ENCODE assay signal across 21 cellular contexts in the genomic region with DNA sequence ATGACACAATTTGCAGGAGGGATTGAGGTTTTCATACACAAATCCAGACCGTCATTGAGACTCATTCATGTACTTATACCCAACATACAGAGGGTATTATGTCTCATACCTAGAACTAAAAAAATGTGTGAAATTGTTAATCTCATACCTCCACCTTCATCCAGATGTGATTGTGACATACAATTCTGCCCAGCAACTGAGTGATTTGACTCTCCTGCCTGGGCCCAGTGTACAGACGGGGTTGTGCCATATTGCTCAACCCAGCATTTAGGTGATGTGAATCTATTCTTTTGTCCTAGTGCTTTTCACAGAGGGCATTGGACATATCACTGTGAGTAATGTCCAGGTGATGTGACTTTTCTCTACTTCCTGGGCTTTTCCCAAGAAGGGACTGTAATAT. TPM values are rescaled to one million over a fixed set of nuclear protein-coding genes. Genes with fewer than 3 reads are reported as not detected.
DNase-seq lines count a peak whose midpoint lies in the region; ATAC-seq and TF ChIP-seq lines count a peak whose summit lies in the region.
"Had no signal": no experiment of that assay in that cellular context is flagged by ENCODE, and none has a peak within 500 bp of the region (broad histone marks: within the 10 kb centered on the region; RNA-seq: fewer than 3 reads in every experiment).

No MANE protein-coding gene starts in this region.

- H3K4me1 ChIP-seq in RWPE2 (ENCODE audit: insufficient read depth, poor library complexity, severe bottlenecking) = peaks cover 6% of the 10 kb centered on the region
- H3K4me1 ChIP-seq: A549 had no signal

- H3K27me3 Mint-ChIP-seq in activated CD8-positive, alpha-beta T cell treated with anti-CD3 and anti-CD28 coated beads for 36 hours = no peaks in the 10 kb centered on the region
- H3K27me3 Mint-ChIP-seq in activated CD8-positive, alpha-beta T cell treated with anti-CD3 and anti-CD28 coated beads, Interleukin-2, amount 10 ng/mL, durations not matched to agents 7 days and 5 days (ENCODE audit: low read depth) = no peaks in the 10 kb centered on the region
- H3K27me3 Mint-ChIP-seq in activated naive CD8-positive, alpha-beta T cell treated with anti-CD3 and anti-CD28 coated beads for 36 hours = no peaks in the 10 kb centered on the region
- no peaks in the 10 kb centered on the region for H3K27me3 Mint-ChIP-seq in activated naive CD8-positive, alpha-beta T cell treated with anti-CD3 and anti-CD28 coated beads, Interleukin-2, amount 50 U/mL, for 24 hours
- H3K27me3 Mint-ChIP-seq: CD4-positive, alpha-beta T cell had no signal

- CTCF ChIA-PET in activated CD8-positive, alpha-beta T cell treated with anti-CD3 and anti-CD28 coated beads for 36 hours (lab: Charles Lee) = no interaction called here
- CTCF ChIA-PET in activated CD8-positive, alpha-beta T cell treated with anti-CD3 and anti-CD28 coated beads, Interleukin-2, amount 10 ng/mL, durations not matched to agents 7 days and 5 days (lab: Charles Lee) = no interaction called here

- H3K27ac Mint-ChIP-seq in activated CD8-positive, alpha-beta T cell treated with anti-CD3 and anti-CD28 coated beads for 36 hours = peak overlapping the region; percentile 35
- no peak overlapping the region for H3K27ac Mint-ChIP-seq in activated CD8-positive, alpha-beta T cell treated with anti-CD3 and anti-CD28 coated beads, Interleukin-2, amount 10 ng/mL, durations not matched to agents 7 days and 5 days
- peak overlapping the region; percentile 31 for H3K27ac Mint-ChIP-seq in activated naive CD8-positive, alpha-beta T cell treated with anti-CD3 and anti-CD28 coated beads for 36 hours
- no peak overlapping the region for H3K27ac Mint-ChIP-seq in activated naive CD8-positive, alpha-beta T cell treated with anti-CD3 and anti-CD28 coated beads, Interleukin-2, amount 50 U/mL, for 24 hours
- peak overlapping the region; percentile 71 for H3K27ac Mint-ChIP-seq in stimulated activated effector memory CD8-positive, alpha-beta T cell treated with anti-CD3 and anti-CD28 coated beads, Interleukin-12 subunit alpha, Interleukin-12 subunit beta, amount 100 ng/mL, for 72 hours
- H3K27ac Mint-ChIP-seq: CD4-positive, alpha-beta T cell; HFFc6 had no signal

- H3K4me1 Mint-ChIP-seq in activated CD8-positive, alpha-beta T cell treated with anti-CD3 and anti-CD28 coated beads for 36 hours (ENCODE audit: low read depth) = peaks cover 35% of the 10 kb centered on the region
- peaks cover 4% of the 10 kb centered on the region for H3K4me1 Mint-ChIP-seq in activated CD8-positive, alpha-beta T cell treated with anti-CD3 and anti-CD28 coated beads, Interleukin-2, amount 10 ng/mL, durations not matched to agents 7 days and 5 days (ENCODE audit: low read depth)
- peaks cover 29% of the 10 kb centered on the region for H3K4me1 Mint-ChIP-seq in activated naive CD8-positive, alpha-beta T cell treated with anti-CD3 and anti-CD28 coated beads for 36 hours
- peaks cover 27% of the 10 kb centered on the region for H3K4me1 Mint-ChIP-seq in activated naive CD8-positive, alpha-beta T cell treated with anti-CD3 and anti-CD28 coated beads, Interleukin-2, amount 50 U/mL, for 24 hours
- peaks cover 25% of the 10 kb centered on the region for H3K4me1 Mint-ChIP-seq in stimulated activated effector memory CD8-positive, alpha-beta T cell treated with anti-CD3 and anti-CD28 coated beads, Interleukin-12 subunit alpha, Interleukin-12 subunit beta, amount 100 ng/mL, for 72 hours

- H3K4me3 Mint-ChIP-seq in activated CD8-positive, alpha-beta T cell treated with anti-CD3 and anti-CD28 coated beads for 36 hours = no peak overlapping the region
- H3K4me3 Mint-ChIP-seq in activated CD8-positive, alpha-beta T cell treated with anti-CD3 and anti-CD28 coated beads, Interleukin-2, amount 10 ng/mL, durations not matched to agents 7 days and 5 days = no peak overlapping the region
- no peak overlapping the region for H3K4me3 Mint-ChIP-seq in activated naive CD8-positive, alpha-beta T cell treated with anti-CD3 and anti-CD28 coated beads for 36 hours
- H3K4me3 Mint-ChIP-seq in activated naive CD8-positive, alpha-beta T cell treated with anti-CD3 and anti-CD28 coated beads, Interleukin-2, amount 50 U/mL, for 24 hours = no peak overlapping the region
- H3K4me3 Mint-ChIP-seq in stimulated activated effector memory CD8-positive, alpha-beta T cell treated with anti-CD3 and anti-CD28 coated beads, Interleukin-12 subunit alpha, Interleukin-12 subunit beta, amount 100 ng/mL, for 72 hours = no peak overlapping the region
- H3K4me3 Mint-ChIP-seq: CD4-positive, alpha-beta T cell; HFFc6 had no signal

- H3K9me3 Mint-ChIP-seq in activated CD8-positive, alpha-beta T cell treated with anti-CD3 and anti-CD28 coated beads for 36 hours = no peaks in the 10 kb centered on the region
- H3K9me3 Mint-ChIP-seq in activated CD8-positive, alpha-beta T cell treated with anti-CD3 and anti-CD28 coated beads, Interleukin-2, amount 10 ng/mL, durations not matched to agents 7 days and 5 days (ENCODE audit: insufficient read depth) = no peaks in the 10 kb centered on the region
- H3K9me3 Mint-ChIP-seq in activated naive CD8-positive, alpha-beta T cell treated with anti-CD3 and anti-CD28 coated beads for 36 hours = peaks cover 3% of the 10 kb centered on the region
- no peaks in the 10 kb centered on the region for H3K9me3 Mint-ChIP-seq in activated naive CD8-positive, alpha-beta T cell treated with anti-CD3 and anti-CD28 coated beads, Interleukin-2, amount 50 U/mL, for 24 hours
- H3K9me3 Mint-ChIP-seq in stimulated activated effector memory CD8-positive, alpha-beta T cell treated with anti-CD3 and anti-CD28 coated beads, Interleukin-12 subunit alpha, Interleukin-12 subunit beta, amount 100 ng/mL, for 72 hours = no peaks in the 10 kb centered on the region
- H3K9me3 Mint-ChIP-seq: CD4-positive, alpha-beta T cell had no signal

- no peaks in the 10 kb centered on the region for H3K9me3 ChIP-seq in RWPE2 (ENCODE audit: severe bottlenecking)

- H3K4me3 ChIP-seq in RWPE2 (ENCODE audit: severe bottlenecking) = no peak overlapping the region
- H3K4me3 ChIP-seq: A549 had no signal

- H3K36me3 ChIP-seq in RWPE2 (ENCODE audit: low read depth) = peaks cover 13% of the 10 kb centered on the region; the same call in 1 of the 2 replicates

- peaks cover 33% of the 10 kb centered on the region for H3K36me3 Mint-ChIP-seq in activated CD8-positive, alpha-beta T cell treated with anti-CD3 and anti-CD28 coated beads for 36 hours (ENCODE audit: low read depth)
- peaks cover 44% of the 10 kb centered on the region for H3K36me3 Mint-ChIP-seq in activated CD8-positive, alpha-beta T cell treated with anti-CD3 and anti-CD28 coated beads, Interleukin-2, amount 10 ng/mL, durations not matched to agents 7 days and 5 days (ENCODE audit: low read depth)
- H3K36me3 Mint-ChIP-seq in activated naive CD8-positive, alpha-beta T cell treated with anti-CD3 and anti-CD28 coated beads for 36 hours = peaks cover 57% of the 10 kb centered on the region
- peaks cover 16% of the 10 kb centered on the region for H3K36me3 Mint-ChIP-seq in activated naive CD8-positive, alpha-beta T cell treated with anti-CD3 and anti-CD28 coated beads, Interleukin-2, amount 50 U/mL, for 24 hours (ENCODE audit: low read depth)
- H3K36me3 Mint-ChIP-seq in stimulated activated effector memory CD8-positive, alpha-beta T cell treated with anti-CD3 and anti-CD28 coated beads, Interleukin-12 subunit alpha, Interleukin-12 subunit beta, amount 100 ng/mL, for 72 hours = no peaks in the 10 kb centered on the region

- DNase-seq in activated CD8-positive, alpha-beta T cell treated with anti-CD3 and anti-CD28 coated beads for 36 hours = no peak
- DNase-seq in activated CD8-positive, alpha-beta T cell treated with anti-CD3 and anti-CD28 coated beads, Interleukin-2, amount 10 ng/mL, durations not matched to agents 7 days and 5 days = no peak
- DNase-seq in activated naive CD8-positive, alpha-beta T cell treated with anti-CD3 and anti-CD28 coated beads for 36 hours = no peak
- no peak for DNase-seq in activated naive CD8-positive, alpha-beta T cell treated with anti-CD3 and anti-CD28 coated beads, Interleukin-2, amount 50 U/mL, for 24 hours
- no peak for DNase-seq in RWPE2 (ENCODE audit: low spot score)
- no peak for DNase-seq in stimulated activated effector memory CD8-positive, alpha-beta T cell treated with anti-CD3 and anti-CD28 coated beads, Interleukin-12 subunit alpha, Interleukin-12 subunit beta, amount 100 ng/mL, for 72 hours (ENCODE audit: low spot score in 2 of 2)
- no peak for DNase-seq in NCI-H82 (lab: John Stamatoyannopoulos, UW)
- DNase-seq: Calu3; CD4-positive, alpha-beta T cell; GF-D8; HFFc6; KG1; MV-4-11; NCI-H187; NCI-H2107; NCI-H510A; NCI-H748 treated with DMSO at 0.1 percent for 48 hours; OCI-M1; RPMI8226 had no signal

- no peaks in the 10 kb centered on the region for H3K27me3 ChIP-seq in RWPE2 (ENCODE audit: insufficient read depth, poor library complexity, severe bottlenecking)

- H3K27ac ChIP-seq in RWPE2 (ENCODE audit: poor library complexity, severe bottlenecking) = peak overlapping the region; percentile 35
- H3K27ac ChIP-seq: A549 had no signal

- peak; percentile 42 for ATAC-seq in activated CD8-positive, alpha-beta T cell treated with anti-CD3 and anti-CD28 coated beads for 36 hours
- ATAC-seq in activated CD8-positive, alpha-beta T cell treated with anti-CD3 and anti-CD28 coated beads, Interleukin-2, amount 10 ng/mL, durations not matched to agents 7 days and 5 days = no peak
- no peak for ATAC-seq in activated naive CD8-positive, alpha-beta T cell treated with anti-CD3 and anti-CD28 coated beads, Interleukin-2, amount 50 U/mL, for 24 hours
- ATAC-seq in RWPE2 (ENCODE audit: low read depth) (no peak), HG03039 (IDR thresholded peaks at IDR 0.05; ENCODE audit: unreplicated experiment) (no peak)
- ATAC-seq in stimulated activated effector memory CD8-positive, alpha-beta T cell treated with anti-CD3 and anti-CD28 coated beads, Interleukin-12 subunit alpha, Interleukin-12 subunit beta, amount 100 ng/mL, for 72 hours = peak; percentile 84
- ATAC-seq: A549 had no signal

- POLR2A ChIA-PET in activated CD8-positive, alpha-beta T cell treated with anti-CD3 and anti-CD28 coated beads for 36 hours (lab: Charles Lee) = no interaction called here
- POLR2A ChIA-PET in activated CD8-positive, alpha-beta T cell treated with anti-CD3 and anti-CD28 coated beads, Interleukin-2, amount 10 ng/mL, durations not matched to agents 7 days and 5 days (lab: Charles Lee) = no interaction called here

- TF ChIP-seq CTCF in activated CD8-positive, alpha-beta T cell treated with anti-CD3 and anti-CD28 coated beads for 36 hours (IDR thresholded peaks at IDR 0.05) = no peak
- no peak for TF ChIP-seq CTCF in RWPE2 (IDR thresholded peaks at IDR 0.05; ENCODE audit: poor library complexity, severe bottlenecking)

- intact Hi-C loops in activated CD8-positive, alpha-beta T cell treated with anti-CD3 and anti-CD28 coated beads for 36 hours (cut with micrococcal nuclease) = no loop called here

RNA-seq across cellular contexts. Expression of gene ZNF681, which starts 12.7 kb away (rescaled TPM):
- 1 to 10 TPM; 5.0 to 6.4 TPM for total RNA-seq in activated CD8-positive, alpha-beta T cell treated with anti-CD3 and anti-CD28 coated beads for 36 hours
- 1 to 10 TPM; 5.5 to 7.5 TPM for total RNA-seq in activated CD8-positive, alpha-beta T cell treated with anti-CD3 and anti-CD28 coated beads, Interleukin-2, amount 10 ng/mL, durations not matched to agents 7 days and 5 days
- 1 to 10 TPM; 5.0 to 5.8 TPM for total RNA-seq in activated naive CD8-positive, alpha-beta T cell treated with anti-CD3 and anti-CD28 coated beads for 36 hours

Comparison
In these comparisons a context has a peak if more than half of its experiments do, and no peak if none do; other contexts are left out.
1. ATAC-seq: peak in activated CD8-positive, alpha-beta T cell treated with anti-CD3 and anti-CD28 coated beads for 36 hours (single experiment) and stimulated activated effector memory CD8-positive, alpha-beta T cell treated with anti-CD3 and anti-CD28 coated beads, Interleukin-12 subunit alpha, Interleukin-12 subunit beta, amount 100 ng/mL, for 72 hours (single experiment); none in activated CD8-positive, alpha-beta T cell treated with anti-CD3 and anti-CD28 coated beads, Interleukin-2, amount 10 ng/mL, durations not matched to agents 7 days and 5 days (single experiment), activated naive CD8-positive, alpha-beta T cell treated with anti-CD3 and anti-CD28 coated beads, Interleukin-2, amount 50 U/mL, for 24 hours (single experiment), RWPE2 (single experiment) and HG03039 (single experiment).
2. H3K27ac Mint-ChIP-seq: peak in activated CD8-positive, alpha-beta T cell treated with anti-CD3 and anti-CD28 coated beads for 36 hours (single experiment), activated naive CD8-positive, alpha-beta T cell treated with anti-CD3 and anti-CD28 coated beads for 36 hours (single experiment) and stimulated activated effector memory CD8-positive, alpha-beta T cell treated with anti-CD3 and anti-CD28 coated beads, Interleukin-12 subunit alpha, Interleukin-12 subunit beta, amount 100 ng/mL, for 72 hours (single experiment); none in activated CD8-positive, alpha-beta T cell treated with anti-CD3 and anti-CD28 coated beads, Interleukin-2, amount 10 ng/mL, durations not matched to agents 7 days and 5 days (single experiment) and activated naive CD8-positive, alpha-beta T cell treated with anti-CD3 and anti-CD28 coated beads, Interleukin-2, amount 50 U/mL, for 24 hours (single experiment).